Comparison of ENCODE assay signal across 8 cellular contexts in genomic region chr19:4597975-4598671, GRCh38. TPM values are rescaled to one million over a fixed set of nuclear protein-coding genes. Genes with fewer than 3 reads are reported as not detected.
DNase-seq lines count a peak whose midpoint lies in the region; ATAC-seq, FAIRE-seq and TF ChIP-seq lines count a peak whose summit lies in the region.

No MANE protein-coding gene starts in this region.

- no peak for FAIRE-seq in astrocyte (lab: Jason Lieb, UNC)

- no peak overlapping the region for H3K27ac Mint-ChIP-seq in astrocyte (ENCODE audit: unreplicated experiment)

- H3K27me3 Mint-ChIP-seq in astrocyte (ENCODE audit: low read depth, unreplicated experiment), result peaks cover 38% of the 10 kb centered on the region

- H3K9me3 ChIP-seq in BE2C (no peaks in the 10 kb centered on the region), astrocyte (ENCODE audit: insufficient read depth, low read depth, low read length) (no peaks in the 10 kb centered on the region), mesenchymal stem cell (ENCODE audit: control insufficient read depth, low read length) (no peaks in the 10 kb centered on the region)

- H3K9ac ChIP-seq in astrocyte (ENCODE audit: low read length) (no peak overlapping the region), mesenchymal stem cell (ENCODE audit: low read length) (no peak overlapping the region)

- peak overlapping the region; percentile 30 for H3K4me2 ChIP-seq in astrocyte (ENCODE audit: low read length)
- H3K4me2 ChIP-seq in mesenchymal stem cell (ENCODE audit: low read length, poor library complexity, severe bottlenecking), result peak overlapping the region; percentile 14

- H3K27ac ChIP-seq in HL-60 (replicated peaks) (no peak overlapping the region), astrocyte (ENCODE audit: low read depth, low read length) (no peak overlapping the region), mesenchymal stem cell (ENCODE audit: low read length, poor library complexity, severe bottlenecking) (no peak overlapping the region)

- H3K79me2 ChIP-seq in astrocyte (ENCODE audit: insufficient read depth, low read length), result no peaks in the 10 kb centered on the region

- H3K18ac ChIP-seq in mesenchymal stem cell (ENCODE audit: low read depth in 1 of 2, low read length in 2 of 2), result peak overlapping the region; percentile 64 to 84

- no peaks in the 10 kb centered on the region for H3K4me1 Mint-ChIP-seq in astrocyte (ENCODE audit: low read depth, unreplicated experiment)

- no peak overlapping the region for H2AK5ac ChIP-seq in mesenchymal stem cell (ENCODE audit: low read length, severe bottlenecking)

- H4K91ac ChIP-seq in mesenchymal stem cell (ENCODE audit: low read length), result no peak overlapping the region

- peak overlapping the region in 1 of 2 experiments; percentile 87 for H3K23ac ChIP-seq in mesenchymal stem cell (ENCODE audit: low read length in 2 of 2)

- ATAC-seq in SK-N-SH treated with all-trans-retinoic acid at 6 μM for 48 hours (peak; percentile 69), GM18909 (IDR thresholded peaks at IDR 0.05; ENCODE audit: poor library complexity, unreplicated experiment) (no peak), GM21381 (IDR thresholded peaks at IDR 0.05; ENCODE audit: unreplicated experiment) (no peak), GM21529 (IDR thresholded peaks at IDR 0.05; ENCODE audit: unreplicated experiment) (no peak)

- H4K8ac ChIP-seq in mesenchymal stem cell (ENCODE audit: low read length), result peak overlapping the region; percentile 19

- TF ChIP-seq CTCF in BE2C (IDR thresholded peaks at IDR 0.05; ENCODE audit: low read depth, low read length) (no peak), HL-60 (IDR thresholded peaks at IDR 0.05; ENCODE audit: insufficient read depth, low read length) (no peak), astrocyte (IDR thresholded peaks at IDR 0.05; ENCODE audit: insufficient read depth, low read depth, low read length) (no peak)

- no peak overlapping the region for H3K4me3 ChIP-seq in BE2C (ENCODE audit: low read depth, low read length)
- H3K4me3 ChIP-seq in HL-60 (replicated peaks; ENCODE audit: insufficient read depth, low read length), result peak overlapping the region; percentile 8; the same call in 1 of the 2 replicates
- no peak overlapping the region for H3K4me3 ChIP-seq in astrocyte (ENCODE audit: insufficient read depth, low read depth, low read length)
- no peak overlapping the region for H3K4me3 ChIP-seq in mesenchymal stem cell (ENCODE audit: insufficient read depth in 1 of 2, low read depth in 1 of 2, low read length in 2 of 2)

- no peak overlapping the region for H2AFZ ChIP-seq in astrocyte (ENCODE audit: low read depth, low read length)
- H2AFZ ChIP-seq in mesenchymal stem cell (ENCODE audit: low read depth, low read length), result peak overlapping the region; percentile 61

- H3K4me1 ChIP-seq in BE2C (no peaks in the 10 kb centered on the region; the same call in 1 of the 2 replicates), astrocyte (ENCODE audit: insufficient read depth, low read length) (no peaks in the 10 kb centered on the region), mesenchymal stem cell (ENCODE audit: control insufficient read depth, insufficient read depth, low read depth, low read length) (peaks cover 9% of the 10 kb centered on the region)

- DNase-seq in BE2C, result peak; percentile 68
- DNase-seq in HL-60 (ENCODE audit: low read depth in 1 of 2, low spot score in 1 of 2), result peak; percentile 36 to 44
- no peak for DNase-seq in astrocyte (ENCODE audit: low read depth)
- DNase-seq in mesenchymal stem cell, result peak; percentile 57

- no peak overlapping the region for H3K4ac ChIP-seq in mesenchymal stem cell (ENCODE audit: low read depth in 1 of 2, low read length in 2 of 2)

- H3K4me3 Mint-ChIP-seq in astrocyte (ENCODE audit: unreplicated experiment), result peak overlapping the region; percentile 62

- no peak overlapping the region for H2BK15ac ChIP-seq in mesenchymal stem cell (ENCODE audit: low read depth, poor library complexity, severe bottlenecking)

- no peaks in the 10 kb centered on the region for H3K36me3 Mint-ChIP-seq in astrocyte (ENCODE audit: low read depth, unreplicated experiment)

- H2BK12ac ChIP-seq in mesenchymal stem cell (ENCODE audit: low read length in 2 of 2), result peak overlapping the region in 1 of 2 experiments; percentile 60

- no peak overlapping the region for H2BK5ac ChIP-seq in mesenchymal stem cell (ENCODE audit: low read depth, low read length, poor library complexity, severe bottlenecking)

- 4% methylated on average over 21 of the region's 32 CpGs for WGBS in mesenchymal stem cell

- H3K27me3 ChIP-seq in BE2C (peaks cover 40% of the 10 kb centered on the region), HL-60 (ENCODE audit: insufficient read depth, poor library complexity, severe bottlenecking) (peaks cover 8% of the 10 kb centered on the region), astrocyte (ENCODE audit: insufficient read depth, low read length) (peaks cover 16% of the 10 kb centered on the region), mesenchymal stem cell (ENCODE audit: control insufficient read depth in 1 of 2, insufficient read depth in 1 of 2, low read length in 2 of 2) (peaks cover 28 to 73% of the 10 kb centered on the region in 2 experiments)

- no peaks in the 10 kb centered on the region for H3K36me3 ChIP-seq in BE2C
- H3K36me3 ChIP-seq in astrocyte (ENCODE audit: insufficient read depth, low read length), result no peaks in the 10 kb centered on the region
- H3K36me3 ChIP-seq in mesenchymal stem cell (ENCODE audit: control insufficient read depth in 1 of 2, insufficient read depth in 2 of 2, low read depth in 1 of 2, low read length in 2 of 2), result no peaks in the 10 kb centered on the region

- H3K9me3 Mint-ChIP-seq in astrocyte (ENCODE audit: unreplicated experiment), result no peaks in the 10 kb centered on the region

- H2BK120ac ChIP-seq in mesenchymal stem cell (ENCODE audit: low read depth, low read length), result no peak overlapping the region

- H4K20me1 ChIP-seq in astrocyte (ENCODE audit: insufficient read depth, low read length), result no peaks in the 10 kb centered on the region

- H3K79me1 ChIP-seq in mesenchymal stem cell (replicated peaks; ENCODE audit: low read length, poor library complexity, severe bottlenecking), result no peaks in the 10 kb centered on the region

- peak overlapping the region in 1 of 2 experiments; percentile 68 for H3K14ac ChIP-seq in mesenchymal stem cell (ENCODE audit: low read length in 2 of 2)

TF ChIP-seq in SK-N-SH treated with all-trans-retinoic acid at 6 μM for 48 hours, 23 proteins besides CTCF, POLR2A, EP300 and RAD21 (continues in another document):
- no peak for TF ChIP-seq TOX (CRISPR knock-in tag; IDR thresholded peaks at IDR 0.05; ENCODE audit: borderline replicate concordance)
- no peak for TF ChIP-seq SNAI2 (CRISPR knock-in tag; IDR thresholded peaks at IDR 0.05)
- TF ChIP-seq CSRNP3 (CRISPR knock-in tag; IDR thresholded peaks at IDR 0.05), result no peak
- no peak for TF ChIP-seq CREB5 (CRISPR knock-in tag; IDR thresholded peaks at IDR 0.05; ENCODE audit: low read depth)
- TF ChIP-seq ARNTL (CRISPR knock-in tag; IDR thresholded peaks at IDR 0.05; ENCODE audit: borderline replicate concordance, low read depth), result no peak
- no peak for TF ChIP-seq PPARA (CRISPR knock-in tag; IDR thresholded peaks at IDR 0.05; ENCODE audit: borderline replicate concordance)
- TF ChIP-seq RARB (CRISPR knock-in tag; IDR thresholded peaks at IDR 0.05), result no peak
- TF ChIP-seq ZNF565 (CRISPR knock-in tag; conservative IDR thresholded peaks at IDR 0.05; ENCODE audit: low read depth), result no peak
- TF ChIP-seq ZC3H10 (CRISPR knock-in tag; IDR thresholded peaks at IDR 0.05), result no peak
- TF ChIP-seq ZFP3 (CRISPR knock-in tag; IDR thresholded peaks at IDR 0.05), result no peak
- no peak for TF ChIP-seq CSDC2 (CRISPR knock-in tag; IDR thresholded peaks at IDR 0.05)

RNA-seq across cellular contexts. Expression of gene SEMA6B, which starts 38.6 kb away (rescaled TPM):
- polyA plus RNA-seq in BE2C (2012; ENCODE audit: insufficient read depth, insufficient read length, low read depth), result not detected
- total RNA-seq in astrocyte, result 14.3 and 17.5 TPM in 2 replicates
- 2.7 TPM for polyA plus RNA-seq in mesenchymal stem cell (2013, experiment 1 of 2)
- polyA plus RNA-seq in mesenchymal stem cell (2013, experiment 2 of 2), result 2.6 TPM

RNA-seq across cellular contexts. Expression of gene TNFAIP8L1, which starts 41.2 kb away (rescaled TPM):
- 1.7 TPM for polyA plus RNA-seq in BE2C (2012; ENCODE audit: insufficient read depth, insufficient read length, low read depth)
- 2.9 and 3.0 TPM in 2 replicates for total RNA-seq in astrocyte
- polyA plus RNA-seq in mesenchymal stem cell (2013, experiment 1 of 2), result 6.1 TPM
- 6.6 TPM for polyA plus RNA-seq in mesenchymal stem cell (2013, experiment 2 of 2)

RNA-seq across cellular contexts. Expression of gene LRG1, which starts 58.3 kb away (rescaled TPM):
- polyA plus RNA-seq in BE2C (2012; ENCODE audit: insufficient read depth, insufficient read length, low read depth), result 0.14 TPM
- total RNA-seq in astrocyte, result 0.14 and 0.19 TPM in 2 replicates
- 0.01 TPM for polyA plus RNA-seq in mesenchymal stem cell (2013, experiment 1 of 2)
- polyA plus RNA-seq in mesenchymal stem cell (2013, experiment 2 of 2), result not detected
